18 cellular contexts compared by ENCODE assay signal in the genomic region with DNA sequence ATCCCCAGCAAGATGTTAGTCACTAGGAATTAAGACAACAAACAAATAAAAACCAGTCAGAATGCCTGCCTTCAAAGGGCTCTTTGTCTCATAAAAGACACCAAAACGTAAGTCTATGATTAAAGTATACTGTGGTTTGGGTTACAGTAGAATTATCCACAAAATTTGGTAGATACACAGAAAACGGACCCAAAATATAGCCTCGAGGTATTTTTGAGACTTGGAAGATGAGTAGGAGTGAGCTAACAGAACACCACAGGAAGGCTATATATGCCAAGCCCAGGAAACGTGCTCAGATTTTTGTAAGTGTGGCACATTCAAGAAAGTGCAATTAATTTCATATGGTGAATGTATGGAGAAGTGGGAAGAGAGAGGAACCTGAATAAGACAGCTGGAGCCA.
DNase-seq lines count a peak whose midpoint lies in the region; ATAC-seq lines count a peak whose summit lies in the region.
"Had no signal": no experiment of that assay in that cellular context is flagged by ENCODE, and none has a peak within 500 bp of the region (broad histone marks: within the 10 kb centered on the region; RNA-seq: fewer than 3 reads in every experiment).

No MANE protein-coding gene starts in this region.

- H2AFZ ChIP-seq in GM23248 = no peak overlapping the region

- WGBS in GM23248 (ENCODE audit: low coverage in 1 of 2, low lambda C conversion rate in 2 of 2, missing lambda C conversion rate in 2 of 2), 2 experiments = 65 to 71% methylated on average over 4 of the region's 4 CpGs

- H3K4me3 ChIP-seq in GM23248 = no peak overlapping the region

- H3K9me2 ChIP-seq in GM23248 (ENCODE audit: insufficient read depth) = no peaks in the 10 kb centered on the region

- in situ Hi-C loops in GM23248 (cut with MboI) = no loop called here

- no peaks in the 10 kb centered on the region for H4K20me1 ChIP-seq in GM23248 (ENCODE audit: insufficient read depth)

- no peaks in the 10 kb centered on the region for H3K79me2 ChIP-seq in GM23248 (ENCODE audit: insufficient read depth)

- H3K9me3 ChIP-seq in GM23248 (ENCODE audit: low read depth) = no peaks in the 10 kb centered on the region
- H3K9me3 ChIP-seq: BE2C, Caco-2 had no signal

- no peak overlapping the region for H3K9ac ChIP-seq in GM23248

- H3K27me3 ChIP-seq in GM23248 (replicated peaks; ENCODE audit: insufficient read depth) = no peaks in the 10 kb centered on the region
- H3K27me3 ChIP-seq: BE2C had no signal

- no peak for ATAC-seq in HG02588 (IDR thresholded peaks at IDR 0.05; ENCODE audit: unreplicated experiment)
- ATAC-seq: HCT116, HepG2 had no signal

- H3K36me3 ChIP-seq in GM23248 (ENCODE audit: low read depth) = no peaks in the 10 kb centered on the region
- H3K36me3 ChIP-seq: BE2C had no signal

- H3K4me1 ChIP-seq in GM23248 (ENCODE audit: insufficient read depth) = no peaks in the 10 kb centered on the region
- H3K4me1 ChIP-seq: BE2C, Caco-2 had no signal

- no peaks in the 10 kb centered on the region for H3F3A ChIP-seq in GM23248 (ENCODE audit: insufficient read depth)

- DNase-seq in NCI-H69 (lab: John Stamatoyannopoulos, UW) (peak; percentile 13), RPMI7951 (ENCODE audit: low read depth) (peak; percentile 78), foreskin melanocyte (peak; percentile 90), LoVo (ENCODE audit: low spot score) (no peak), GM23248 (no peak), NCI-H748 (lab: John Stamatoyannopoulos, UW; ENCODE audit: unreplicated experiment) (no peak)
- DNase-seq: ACHN; BE2C; C1 segment of cervical spinal cord; Caco-2; CD4-positive, CD25-positive, alpha-beta regulatory T cell; CD8-positive, alpha-beta memory T cell; GOT3; H7; HFFc6 had no signal

- H3K27ac ChIP-seq in GM23248 = no peak overlapping the region

- H3K4me2 ChIP-seq in GM23248 (ENCODE audit: unreplicated experiment) = no peak overlapping the region

Comparison
In these comparisons a context has a peak if more than half of its experiments do, and no peak if none do; other contexts are left out.
1. DNase-seq: peak in NCI-H69 (single experiment), RPMI7951 (single experiment) and foreskin melanocyte (single experiment); none in LoVo (single experiment), GM23248 (single experiment) and NCI-H748 (single experiment).